10 cellular contexts compared by ENCODE assay signal in the genomic region with DNA sequence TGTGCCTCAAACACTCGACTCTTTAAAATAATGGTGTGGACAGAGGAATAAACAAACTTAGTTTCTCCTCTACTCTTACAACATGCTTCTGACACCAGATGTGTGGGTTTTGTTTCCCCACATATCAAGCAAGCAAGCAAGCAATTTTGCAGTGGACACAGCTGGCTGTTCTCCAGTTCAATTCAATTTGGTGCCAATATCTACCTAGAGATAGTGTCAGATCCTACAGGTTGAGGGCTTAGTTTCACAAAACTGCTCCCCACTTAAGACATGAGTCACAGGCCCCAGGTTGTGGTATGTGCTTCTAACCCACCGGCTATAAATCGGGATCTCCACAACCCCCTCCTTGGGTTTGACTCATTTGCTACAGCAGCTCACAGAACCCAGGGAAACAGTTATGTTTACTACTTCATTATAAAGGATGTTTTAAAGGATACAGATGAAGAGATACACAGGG.
DNase-seq lines count a peak whose midpoint lies in the region; ATAC-seq lines count a peak whose summit lies in the region.
"Had no signal": no experiment of that assay in that cellular context is flagged by ENCODE, and none has a peak within 500 bp of the region (broad histone marks: within the 10 kb centered on the region; RNA-seq: fewer than 3 reads in every experiment).

No MANE protein-coding gene starts in this region.

- H3K4me3 Mint-ChIP-seq in natural killer cell treated with Interleukin-12 subunit alpha and Interleukin-12 subunit beta and Interleukin-15 and Interleukin-18, amount 100 ng/mL, for 72 hours, result peak overlapping the region; percentile 75
- no peak overlapping the region for H3K4me3 Mint-ChIP-seq in stimulated activated naive B cell treated with anti-CD40 and anti-IgM and Interleukin-4, amounts not matched to agents 10 μg/mL and 1 μg/mL and 100 μg/mL, for 72 hours

- H3K27me3 ChIP-seq in aorta (ENCODE audit: control insufficient read depth in 1 of 2, insufficient read depth in 2 of 2, low read length in 1 of 2), result no peaks in the 10 kb centered on the region

- H3K36me3 ChIP-seq in aorta (ENCODE audit: control insufficient read depth in 1 of 2, insufficient read depth in 2 of 2, low read length in 1 of 2), result no peaks in the 10 kb centered on the region

- peak; percentile 43 to 63 for ATAC-seq in natural killer cell treated with Interleukin-12 subunit alpha and Interleukin-12 subunit beta and Interleukin-15 and Interleukin-18, amount 100 ng/mL, for 72 hours
- ATAC-seq in stimulated activated naive B cell treated with anti-CD40 and anti-IgM and Interleukin-4, amounts not matched to agents 10 μg/mL and 1 μg/mL and 100 μg/mL, for 72 hours (replicated peaks), result no peak
- no peak for ATAC-seq in aorta (ENCODE audit: low FRiP score)

- peak overlapping the region in 1 of 2 donors; percentile 90 for H3K27ac Mint-ChIP-seq in natural killer cell treated with Interleukin-12 subunit alpha and Interleukin-12 subunit beta and Interleukin-15 and Interleukin-18, amount 100 ng/mL, for 72 hours
- H3K27ac Mint-ChIP-seq in stimulated activated naive B cell treated with anti-CD40 and anti-IgM and Interleukin-4, amounts not matched to agents 10 μg/mL and 1 μg/mL and 100 μg/mL, for 72 hours, result no peak overlapping the region

- WGBS in aorta, 2 donors, result 60 to 61% methylated on average over 3 of the region's 3 CpGs

- no peaks in the 10 kb centered on the region for H3K4me1 ChIP-seq in aorta (ENCODE audit: control insufficient read depth in 1 of 2, insufficient read depth in 2 of 2, low read length in 2 of 2)

- H3K9me3 ChIP-seq in aorta (ENCODE audit: control insufficient read depth, low read length), result no peaks in the 10 kb centered on the region

- no peak overlapping the region for H3K4me3 ChIP-seq in aorta (ENCODE audit: low read length in 2 of 2)

- no peaks in the 10 kb centered on the region for H3K9me3 Mint-ChIP-seq in natural killer cell treated with Interleukin-12 subunit alpha and Interleukin-12 subunit beta and Interleukin-15 and Interleukin-18, amount 100 ng/mL, for 72 hours
- H3K9me3 Mint-ChIP-seq in stimulated activated naive B cell treated with anti-CD40 and anti-IgM and Interleukin-4, amounts not matched to agents 10 μg/mL and 1 μg/mL and 100 μg/mL, for 72 hours, result no peaks in the 10 kb centered on the region

- peak; percentile 60 for DNase-seq in EH (ENCODE audit: low read depth)
- peak; percentile 42 for DNase-seq in RPMI7951 (ENCODE audit: low read depth)
- peak; percentile 86 for DNase-seq in amniotic epithelial cell (ENCODE audit: low read depth)
- DNase-seq in natural killer cell treated with Interleukin-12 subunit alpha and Interleukin-12 subunit beta and Interleukin-15 and Interleukin-18, amount 100 ng/mL, for 72 hours (ENCODE audit: low spot score), result no peak
- no peak for DNase-seq in stimulated activated naive B cell treated with anti-CD40 and anti-IgM and Interleukin-4, amounts not matched to agents 10 μg/mL and 1 μg/mL and 100 μg/mL, for 72 hours
- no peak for DNase-seq in SW 1271 (lab: John Stamatoyannopoulos, UW)
- DNase-seq in aorta, result no peak
- no peak for DNase-seq in islet precursor cell
- DNase-seq: GDM1, posterior cingulate gyrus had no signal

- intact Hi-C loops in aorta (cut with DNase I), result no loop called here

- no peak overlapping the region for H3K27ac ChIP-seq in aorta (ENCODE audit: low read depth in 1 of 2, low read length in 2 of 2)

- H3K36me3 Mint-ChIP-seq in natural killer cell treated with Interleukin-12 subunit alpha and Interleukin-12 subunit beta and Interleukin-15 and Interleukin-18, amount 100 ng/mL, for 72 hours, result peaks cover 35% of the 10 kb centered on the region
- peaks cover 37 to 46% of the 10 kb centered on the region in 2 donors for H3K36me3 Mint-ChIP-seq in stimulated activated naive B cell treated with anti-CD40 and anti-IgM and Interleukin-4, amounts not matched to agents 10 μg/mL and 1 μg/mL and 100 μg/mL, for 72 hours

- peaks cover 81 to 92% of the 10 kb centered on the region in 2 donors for H3K4me1 Mint-ChIP-seq in natural killer cell treated with Interleukin-12 subunit alpha and Interleukin-12 subunit beta and Interleukin-15 and Interleukin-18, amount 100 ng/mL, for 72 hours (ENCODE audit: low read depth in 2 of 2)
- H3K4me1 Mint-ChIP-seq in stimulated activated naive B cell treated with anti-CD40 and anti-IgM and Interleukin-4, amounts not matched to agents 10 μg/mL and 1 μg/mL and 100 μg/mL, for 72 hours, result peaks cover 58 to 87% of the 10 kb centered on the region in 2 donors

- H3K27me3 Mint-ChIP-seq in natural killer cell treated with Interleukin-12 subunit alpha and Interleukin-12 subunit beta and Interleukin-15 and Interleukin-18, amount 100 ng/mL, for 72 hours, result no peaks in the 10 kb centered on the region
- H3K27me3 Mint-ChIP-seq in stimulated activated naive B cell treated with anti-CD40 and anti-IgM and Interleukin-4, amounts not matched to agents 10 μg/mL and 1 μg/mL and 100 μg/mL, for 72 hours, result no peaks in the 10 kb centered on the region

Comparison
In these comparisons a context has a peak if more than half of its experiments do, and no peak if none do; other contexts are left out.
1. DNase-seq: peak in EH (single experiment), RPMI7951 (single experiment) and amniotic epithelial cell (single experiment); none in natural killer cell treated with Interleukin-12 subunit alpha and Interleukin-12 subunit beta and Interleukin-15 and Interleukin-18, amount 100 ng/mL, for 72 hours (single experiment), stimulated activated naive B cell treated with anti-CD40 and anti-IgM and Interleukin-4, amounts not matched to agents 10 μg/mL and 1 μg/mL and 100 μg/mL, for 72 hours (single experiment), SW 1271 (0 of 2), aorta (0 of 2) and islet precursor cell (single experiment).
2. ATAC-seq: peak in natural killer cell treated with Interleukin-12 subunit alpha and Interleukin-12 subunit beta and Interleukin-15 and Interleukin-18, amount 100 ng/mL, for 72 hours (2 of 2); none in stimulated activated naive B cell treated with anti-CD40 and anti-IgM and Interleukin-4, amounts not matched to agents 10 μg/mL and 1 μg/mL and 100 μg/mL, for 72 hours (0 of 2) and aorta (single experiment).